In genomic region chr17:17570207-17570797, GRCh38 we compare ENCODE assay signal across 9 cellular contexts. TPM values are rescaled to one million over a fixed set of nuclear protein-coding genes. Genes with fewer than 3 reads are reported as not detected.
DNase-seq lines count a peak whose midpoint lies in the region; ATAC-seq lines count a peak whose summit lies in the region.
"Had no signal": no experiment of that assay in that cellular context is flagged by ENCODE, and none has a peak within 500 bp of the region (broad histone marks: within the 10 kb centered on the region; RNA-seq: fewer than 3 reads in every experiment).

No MANE protein-coding gene starts in this region.

- CTCF ChIA-PET in T-cell (lab: Charles Lee) = no interaction called here

- H3K4me1 ChIP-seq in adipocyte (ENCODE audit: control insufficient read depth, insufficient read depth, low read length) = peaks cover 76% of the 10 kb centered on the region

- H3K9me3 ChIP-seq in adipocyte (ENCODE audit: control insufficient read depth, low read length) = no peaks in the 10 kb centered on the region

- DNase-seq in AG20443 (ENCODE audit: low spot score) (peak; percentile 64), KBM-7 (peak; percentile 13), adipocyte (ENCODE audit: low read depth) (no peak), islet precursor cell (peak; percentile 76), germinal center (ENCODE audit: low spot score) (no peak), T-cell (no peak)
- DNase-seq in activated CD4-positive, alpha-beta T cell treated with anti-CD3 and anti-CD28 coated beads for 48 hours = no peak

- peaks cover 10% of the 10 kb centered on the region for H3K36me3 Mint-ChIP-seq in T-cell
- H3K36me3 Mint-ChIP-seq: activated naive CD8-positive, alpha-beta T cell had no signal

- no peaks in the 10 kb centered on the region for H3K9me3 Mint-ChIP-seq in T-cell

- ATAC-seq in T-cell (replicated peaks in 1 of 4) (no peak), HG02938 (IDR thresholded peaks at IDR 0.05; ENCODE audit: unreplicated experiment) (no peak)

- peak overlapping the region; percentile 56 for H3K9ac ChIP-seq in adipocyte (ENCODE audit: low read length)

- no peaks in the 10 kb centered on the region for H3K27me3 ChIP-seq in adipocyte (replicated peaks; ENCODE audit: control insufficient read depth, insufficient read depth, low read length)

- H3K4me3 Mint-ChIP-seq in T-cell = no peak overlapping the region
- H3K4me3 Mint-ChIP-seq: activated naive CD8-positive, alpha-beta T cell had no signal

- POLR2A ChIA-PET in T-cell (lab: Charles Lee) = no interaction called here

- in situ Hi-C loops in KBM-7 (cut with MboI; ENCODE audit: low pct_unique_long_range_greater_than_20kb, low sequenced_read_pairs) = loop anchor here (25.0 kb wide), 1 partner anchor 208 kb away; no protein-coding TSS in a partner anchor

- peaks cover 0 to 14% (median 0%) of the 10 kb centered on the region in 3 donors for H3K4me1 Mint-ChIP-seq in T-cell

- H3K4me3 ChIP-seq in adipocyte (ENCODE audit: low read length) = no peak overlapping the region

- no peaks in the 10 kb centered on the region for H3K27me3 Mint-ChIP-seq in T-cell
- H3K27me3 Mint-ChIP-seq: activated naive CD8-positive, alpha-beta T cell had no signal

- peaks cover 7% of the 10 kb centered on the region for H3K36me3 ChIP-seq in adipocyte (ENCODE audit: control insufficient read depth, insufficient read depth, low read length, severe bottlenecking)

- H3K27ac Mint-ChIP-seq in T-cell = no peak overlapping the region
- H3K27ac Mint-ChIP-seq: activated naive CD8-positive, alpha-beta T cell had no signal

RNA-seq across cellular contexts. Expression of gene PEMT, which starts 21.2 kb away (rescaled TPM):
- total RNA-seq in T-cell = 10 to 100 TPM; 13.3 to 25.8 (median 14.6) TPM

Comparison
In these comparisons a context has a peak if more than half of its experiments do, and no peak if none do; other contexts are left out.
1. DNase-seq: peak in AG20443 (single experiment), KBM-7 (single experiment) and islet precursor cell (single experiment); none in adipocyte (single experiment), germinal center (single experiment), activated CD4-positive, alpha-beta T cell treated with anti-CD3 and anti-CD28 coated beads for 48 hours (single experiment) and T-cell (0 of 34).